ENCODE assay signal across 9 cellular contexts in genomic region chr17:1186214-1186820, GRCh38. TPM values are rescaled to one million over a fixed set of nuclear protein-coding genes. Genes with fewer than 3 reads are reported as not detected.
DNase-seq lines count a peak whose midpoint lies in the region; ATAC-seq, FAIRE-seq and TF ChIP-seq lines count a peak whose summit lies in the region.
"Had no signal": no experiment of that assay in that cellular context is flagged by ENCODE, and none has a peak within 500 bp of the region (broad histone marks: within the 10 kb centered on the region; RNA-seq: fewer than 3 reads in every experiment).

No MANE protein-coding gene starts in this region.

- no peaks in the 10 kb centered on the region for H3K4me1 Mint-ChIP-seq in activated T-helper 17 cell treated with anti-CD3 and anti-CD28 coated beads, Interleukin-2, amount 50 U/mL, for 72 hours
- H3K4me1 Mint-ChIP-seq in glutamatergic neuron (ENCODE audit: low read depth, unreplicated experiment) = peaks cover 19% of the 10 kb centered on the region
- H3K4me1 Mint-ChIP-seq in stimulated activated memory B cell treated with anti-CD40 and anti-IgM and Interleukin-4, amounts not matched to agents 10 μg/mL and 1 μg/mL and 100 μg/mL, for 72 hours = peaks cover 73% of the 10 kb centered on the region

- no peaks in the 10 kb centered on the region for H3K36me3 Mint-ChIP-seq in activated T-helper 17 cell treated with anti-CD3 and anti-CD28 coated beads, Interleukin-2, amount 50 U/mL, for 72 hours (ENCODE audit: low read depth)
- H3K36me3 Mint-ChIP-seq in glutamatergic neuron (ENCODE audit: unreplicated experiment) = no peaks in the 10 kb centered on the region
- no peaks in the 10 kb centered on the region for H3K36me3 Mint-ChIP-seq in stimulated activated memory B cell treated with anti-CD40 and anti-IgM and Interleukin-4, amounts not matched to agents 10 μg/mL and 1 μg/mL and 100 μg/mL, for 72 hours

- ATAC-seq in activated T-helper 17 cell treated with anti-CD3 and anti-CD28 coated beads, Interleukin-2, amount 50 U/mL, for 72 hours (replicated peaks) = no peak
- no peak for ATAC-seq in stimulated activated memory B cell treated with anti-CD40 and anti-IgM and Interleukin-4, amounts not matched to agents 10 μg/mL and 1 μg/mL and 100 μg/mL, for 72 hours

- in situ Hi-C loops in G401 (cut with HindIII; ENCODE audit: low sequenced_read_pairs) = no loop called here

- no peak for TF ChIP-seq POLR2A in GM12891 (IDR thresholded peaks at IDR 0.05; ENCODE audit: low read depth, low read length)

- FAIRE-seq in GM12891 (lab: Jason Lieb, UNC) = peak; percentile 70

- no peak for TF ChIP-seq CTCF in glutamatergic neuron (IDR thresholded peaks at IDR 0.05; ENCODE audit: partially characterized antibody, unreplicated experiment)

- no peak overlapping the region for H3K4me3 Mint-ChIP-seq in activated T-helper 17 cell treated with anti-CD3 and anti-CD28 coated beads, Interleukin-2, amount 50 U/mL, for 72 hours
- peak overlapping the region; percentile 34 for H3K4me3 Mint-ChIP-seq in glutamatergic neuron (ENCODE audit: unreplicated experiment)
- no peak overlapping the region for H3K4me3 Mint-ChIP-seq in stimulated activated memory B cell treated with anti-CD40 and anti-IgM and Interleukin-4, amounts not matched to agents 10 μg/mL and 1 μg/mL and 100 μg/mL, for 72 hours

- DNase-seq in GM12891 (ENCODE audit: insufficient read length, low spot score) (no peak), glutamatergic neuron (no peak), 8988T (no peak), LoVo (ENCODE audit: low spot score) (no peak), GM19238 (ENCODE audit: insufficient read length, low spot score) (no peak), G401 (ENCODE audit: low spot score) (no peak)

- peaks cover 4% of the 10 kb centered on the region for H3K27me3 Mint-ChIP-seq in activated T-helper 17 cell treated with anti-CD3 and anti-CD28 coated beads, Interleukin-2, amount 50 U/mL, for 72 hours
- H3K27me3 Mint-ChIP-seq in glutamatergic neuron (ENCODE audit: unreplicated experiment) = peaks cover 2% of the 10 kb centered on the region
- H3K27me3 Mint-ChIP-seq in stimulated activated memory B cell treated with anti-CD40 and anti-IgM and Interleukin-4, amounts not matched to agents 10 μg/mL and 1 μg/mL and 100 μg/mL, for 72 hours = no peaks in the 10 kb centered on the region

- peak overlapping the region; percentile 38 for H3K27ac Mint-ChIP-seq in activated T-helper 17 cell treated with anti-CD3 and anti-CD28 coated beads, Interleukin-2, amount 50 U/mL, for 72 hours
- no peak overlapping the region for H3K27ac Mint-ChIP-seq in glutamatergic neuron (ENCODE audit: unreplicated experiment)
- H3K27ac Mint-ChIP-seq in stimulated activated memory B cell treated with anti-CD40 and anti-IgM and Interleukin-4, amounts not matched to agents 10 μg/mL and 1 μg/mL and 100 μg/mL, for 72 hours = peak overlapping the region; percentile 64
- H3K27ac Mint-ChIP-seq: H9 had no signal

- H3K9me3 Mint-ChIP-seq in activated T-helper 17 cell treated with anti-CD3 and anti-CD28 coated beads, Interleukin-2, amount 50 U/mL, for 72 hours = no peaks in the 10 kb centered on the region
- peaks cover 6% of the 10 kb centered on the region for H3K9me3 Mint-ChIP-seq in glutamatergic neuron (ENCODE audit: unreplicated experiment)
- H3K9me3 Mint-ChIP-seq in stimulated activated memory B cell treated with anti-CD40 and anti-IgM and Interleukin-4, amounts not matched to agents 10 μg/mL and 1 μg/mL and 100 μg/mL, for 72 hours = no peaks in the 10 kb centered on the region
- H3K9me3 Mint-ChIP-seq: H9 had no signal

TF ChIP-seq in GM12891, 5 proteins besides CTCF, POLR2A, EP300 and RAD21:
- no peak for TF ChIP-seq TAF1 (IDR thresholded peaks at IDR 0.05; ENCODE audit: low read depth, low read length)
- no peak for TF ChIP-seq PAX5 (IDR thresholded peaks at IDR 0.05; ENCODE audit: insufficient read depth, low read length, severe bottlenecking)
- no peak for TF ChIP-seq SPI1 (IDR thresholded peaks at IDR 0.05; ENCODE audit: low read depth, low read length)
- TF ChIP-seq POU2F2 (IDR thresholded peaks at IDR 0.05; ENCODE audit: low read depth, low read length) = no peak
- TF ChIP-seq POLR2AphosphoS5 (IDR thresholded peaks at IDR 0.05; ENCODE audit: low read depth, low read length) = no peak
TF ChIP-seq in GM12891: peak in this region for 0.

RNA-seq across cellular contexts. Expression of gene ABR, which starts 6.5 kb away (rescaled TPM):
- polyA plus RNA-seq in GM12891 (2012; ENCODE audit: low read depth, missing spikeins) = 40.6 TPM
- total RNA-seq in activated T-helper 17 cell treated with anti-CD3 and anti-CD28 coated beads, Interleukin-2, amount 50 U/mL, for 72 hours = 10 to 100 TPM; 71.4 to 87.2 TPM
- total RNA-seq in glutamatergic neuron (ENCODE audit: unreplicated experiment) = 219 TPM
- total RNA-seq in G401 (2014; rRNA removed; shearing (Covaris generic)) = 118 and 128 TPM in 2 replicates
